9 cellular contexts compared by ENCODE assay signal in genomic region chr17:15233022-15233805, GRCh38. TPM values are rescaled to one million over a fixed set of nuclear protein-coding genes. Genes with fewer than 3 reads are reported as not detected.
A peak's percentile ranks its signal among the peaks of the same experiment; 100 is the strongest.
DNase-seq lines count a peak whose midpoint lies in the region; ATAC-seq and TF ChIP-seq lines count a peak whose summit lies in the region.
"Had no signal": no experiment of that assay in that cellular context is flagged by ENCODE, and none has a peak within 500 bp of the region (broad histone marks: within the 10 kb centered on the region; RNA-seq: fewer than 3 reads in every experiment).

No MANE protein-coding gene starts in this region.

- H3K9ac ChIP-seq in Karpas-422 (ENCODE audit: low read length) (no peak overlapping the region), mammary epithelial cell (ENCODE audit: insufficient read depth, low read length) (no peak overlapping the region)

- H3K9me3 ChIP-seq in Karpas-422 (ENCODE audit: low read length) (no peaks in the 10 kb centered on the region), mammary epithelial cell (replicated peaks; ENCODE audit: insufficient read depth, low read length) (no peaks in the 10 kb centered on the region)
- H3K9me3 ChIP-seq: neutrophil had no signal

- no peak for TF ChIP-seq POLR2A in GM18505 (IDR thresholded peaks at IDR 0.05; ENCODE audit: borderline replicate concordance, extremely low read depth, insufficient read depth, insufficient read length)

- no peaks in the 10 kb centered on the region for H3K79me2 ChIP-seq in Karpas-422 (ENCODE audit: low read length)
- no peaks in the 10 kb centered on the region for H3K79me2 ChIP-seq in mammary epithelial cell (ENCODE audit: insufficient read depth, low read length)

- H2AFZ ChIP-seq in Karpas-422 (ENCODE audit: low read length): no peak overlapping the region
- H2AFZ ChIP-seq in mammary epithelial cell (ENCODE audit: low read depth, low read length): no peak overlapping the region

- BruUV-seq in mammary epithelial cell (replicated peaks; lab: Mats Ljungman, UMichigan): no TSS peak

- in situ Hi-C loops in mammary epithelial cell (cut with MboI; ENCODE audit: low sequenced_read_pairs in 2 of 2): no loop called here

- ATAC-seq in HG03039 (IDR thresholded peaks at IDR 0.05; ENCODE audit: unreplicated experiment) (no peak), GM18505 (IDR thresholded peaks at IDR 0.05; ENCODE audit: unreplicated experiment) (no peak), GM19463 (IDR thresholded peaks at IDR 0.05; ENCODE audit: unreplicated experiment) (no peak)

- H3K27ac ChIP-seq in Karpas-422 (ENCODE audit: low read length) (no peak overlapping the region), mammary epithelial cell (ENCODE audit: insufficient read depth, low read depth, low read length) (no peak overlapping the region)
- H3K27ac ChIP-seq: neutrophil had no signal

- CTCF ChIA-PET in mammary epithelial cell (lab: Charles Lee; ENCODE audit: low non-redundant PET): no interaction called here

- H3K4me3 ChIP-seq in Karpas-422 (ENCODE audit: low read length): no peak overlapping the region
- no peak overlapping the region for H3K4me3 ChIP-seq in mammary epithelial cell (replicated peaks in 1 of 3; ENCODE audit: insufficient read depth in 1 of 3, low read depth in 2 of 3, low read length in 3 of 3)

- H3K4me1 ChIP-seq in Karpas-422 (ENCODE audit: low read length) (no peaks in the 10 kb centered on the region), mammary epithelial cell (ENCODE audit: insufficient read depth, low read length) (peaks cover 4% of the 10 kb centered on the region)

- dilution Hi-C loops in mammary epithelial cell (cut with HindIII; ENCODE audit: low sequenced_read_pairs): loop anchor here (5.0 kb wide), 1 partner anchor 69 kb away; no protein-coding TSS in a partner anchor

- H3K4me2 ChIP-seq in Karpas-422 (ENCODE audit: low read depth, low read length, poor library complexity, severe bottlenecking) (no peak overlapping the region), mammary epithelial cell (ENCODE audit: insufficient read depth, low read depth, low read length) (no peak overlapping the region)

- no peaks in the 10 kb centered on the region for H3K9me2 ChIP-seq in Karpas-422 (replicated peaks; ENCODE audit: insufficient read depth, low read length)

- H4K20me1 ChIP-seq in Karpas-422 (ENCODE audit: insufficient read depth, low read depth, low read length) (no peaks in the 10 kb centered on the region), mammary epithelial cell (ENCODE audit: insufficient read depth, low read length) (no peaks in the 10 kb centered on the region)

- H3K27me3 ChIP-seq in Karpas-422 (ENCODE audit: low read length) (no peaks in the 10 kb centered on the region), mammary epithelial cell (ENCODE audit: insufficient read depth, low read length) (no peaks in the 10 kb centered on the region)

- TF ChIP-seq CTCF in mammary epithelial cell (conservative IDR thresholded peaks at IDR 0.05 in 1 of 2, IDR thresholded peaks at IDR 0.05 in 1 of 2; ENCODE audit: extremely low read depth in 1 of 2, insufficient read depth in 1 of 2, low read depth in 1 of 2, low read length in 2 of 2): peak; percentile 35 to 63

- intact Hi-C loops in mammary epithelial cell (cut with micrococcal nuclease): no loop called here

- DNase-seq in CD1c-positive myeloid dendritic cell (ENCODE audit: extremely low spot score) (peak; percentile 68), Karpas-422 (peak; percentile 61), mammary epithelial cell (peak; percentile 62), lung microvascular endothelial cell (ENCODE audit: low read depth in 2 of 2) (peak; percentile 30 to 34), amniotic stem cell (lab: John Stamatoyannopoulos, UW) (no peak)

- H3K36me3 ChIP-seq in Karpas-422 (ENCODE audit: insufficient read depth, low read length) (no peaks in the 10 kb centered on the region), mammary epithelial cell (ENCODE audit: insufficient read depth, low read length) (no peaks in the 10 kb centered on the region)
- H3K36me3 ChIP-seq: neutrophil had no signal

- 66% methylated on average over 4 of the region's 4 CpGs for WGBS in mammary epithelial cell (ENCODE audit: low coverage, missing lambda C conversion rate)

RNA-seq across cellular contexts. Expression of gene PMP22, which starts 31.9 kb away (rescaled TPM):
- total RNA-seq in Karpas-422 (2014; rRNA removed; shearing (Covaris generic); ENCODE audit: low replicate concordance): not detected in 2 replicates
- total RNA-seq in mammary epithelial cell: 10 to 100 TPM in 1 of 2 donors, 1 to 10 TPM in 1; 7.4 to 61.5 TPM
- polyA plus RNA-seq in mammary epithelial cell: 23.4 TPM
- polyA minus RNA-seq in mammary epithelial cell: 61.1 TPM
- 18.7 and 22.2 TPM in 2 replicates for total RNA-seq in lung microvascular endothelial cell
